8 cellular contexts compared by ENCODE assay signal in the genomic region with DNA sequence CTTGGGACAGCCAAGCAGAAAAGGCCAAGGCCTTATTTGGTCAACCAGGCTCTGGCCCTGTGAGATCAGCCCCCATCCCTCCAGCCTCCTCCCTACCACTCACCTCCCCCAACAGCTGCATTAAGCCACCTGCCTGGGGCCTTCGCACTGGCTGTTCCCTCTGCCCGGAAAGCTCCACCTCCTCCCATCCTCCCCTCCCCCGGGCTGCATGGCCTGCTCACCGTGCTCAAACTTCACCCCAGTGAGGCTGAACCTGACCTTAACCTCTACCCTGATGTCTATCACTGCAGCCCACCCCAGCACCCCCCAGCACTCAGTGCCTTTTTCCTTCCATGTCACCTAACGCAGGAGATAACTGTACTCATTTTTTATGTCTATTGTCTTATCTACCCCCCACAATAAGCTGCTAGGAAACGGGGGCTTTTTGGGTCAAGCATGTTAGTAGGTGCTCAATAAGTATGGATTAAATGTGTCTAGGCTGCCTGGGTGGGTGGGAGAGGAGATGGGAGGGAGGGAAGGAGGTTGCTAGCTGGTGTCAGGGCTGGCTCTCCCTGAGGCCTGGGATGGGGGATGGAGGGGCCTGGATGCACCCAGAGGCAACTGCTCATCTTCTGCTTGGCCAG. TPM values are rescaled to one million over a fixed set of nuclear protein-coding genes. Genes with fewer than 3 reads are reported as not detected.
A peak's percentile ranks its signal among the peaks of the same experiment; 100 is the strongest.
DNase-seq lines count a peak whose midpoint lies in the region; ATAC-seq, FAIRE-seq and TF ChIP-seq lines count a peak whose summit lies in the region.

No MANE protein-coding gene starts in this region.

- H3K27ac ChIP-seq in kidney (ENCODE audit: low read depth in 2 of 2, low read length in 2 of 2) (no peak overlapping the region), stomach smooth muscle (ENCODE audit: low read length) (peak overlapping the region; percentile 18)

- no peaks in the 10 kb centered on the region for H3K27me3 Mint-ChIP-seq in activated CD4-positive, alpha-beta memory T cell treated with anti-CD3 and anti-CD28 coated beads for 36 hours

- H3K9ac ChIP-seq in kidney (ENCODE audit: low read length in 2 of 2) (no peak overlapping the region), stomach smooth muscle (ENCODE audit: low read length in 2 of 2) (no peak overlapping the region)

- H3K4me3 ChIP-seq in kidney (ENCODE audit: low read length in 2 of 2) (no peak overlapping the region), stomach smooth muscle (ENCODE audit: low read length in 2 of 2) (no peak overlapping the region)

- H3K9me3 Mint-ChIP-seq in activated CD4-positive, alpha-beta memory T cell treated with anti-CD3 and anti-CD28 coated beads for 36 hours = no peaks in the 10 kb centered on the region

- TF ChIP-seq POLR2A in GM10847 (IDR thresholded peaks at IDR 0.05; ENCODE audit: extremely low read depth, insufficient read length) = peak; percentile 9

- intact Hi-C loops in activated CD4-positive, alpha-beta memory T cell treated with anti-CD3 and anti-CD28 coated beads for 36 hours (cut with micrococcal nuclease) = loop anchor here (1.0 to 2.0 kb wide), 2 partner anchors 8 to 32 kb away; partner anchors contain the start of genes RPS6KB2 and TBC1D10C
- intact Hi-C loops in kidney (cut with DNase I) = no loop called here

- CTCF ChIA-PET in activated CD4-positive, alpha-beta memory T cell treated with anti-CD3 and anti-CD28 coated beads for 36 hours (lab: Charles Lee) = interaction anchor here (0.8 to 3.9 kb wide), 7 partner anchors 8 to 80 kb away, joined by 3 to 46 read pairs (median 5); partner anchors contain the start of genes PITPNM1, PPP1CA, RPS6KB2 and TBC1D10C

- no peaks in the 10 kb centered on the region for H3K27me3 ChIP-seq in stomach smooth muscle (ENCODE audit: control insufficient read depth in 1 of 2, insufficient read depth in 2 of 2, low read length in 2 of 2)

- TF ChIP-seq CTCF in kidney (IDR thresholded peaks at IDR 0.05; ENCODE audit: borderline replicate concordance, extremely low read depth, insufficient read depth) = no peak

- H3K36me3 Mint-ChIP-seq in activated CD4-positive, alpha-beta memory T cell treated with anti-CD3 and anti-CD28 coated beads for 36 hours = peaks cover 58% of the 10 kb centered on the region

- peaks cover 7 to 9% of the 10 kb centered on the region in 2 donors for H3K36me3 ChIP-seq in kidney (ENCODE audit: control insufficient read depth in 1 of 2, insufficient read depth in 2 of 2, low read length in 2 of 2)
- H3K36me3 ChIP-seq in stomach smooth muscle (ENCODE audit: control insufficient read depth in 2 of 2, insufficient read depth in 2 of 2, low read length in 2 of 2) = peaks cover 18 to 34% of the 10 kb centered on the region in 2 donors

- FAIRE-seq in kidney (lab: Jason Lieb, UNC) = no peak

- H3K27ac Mint-ChIP-seq in activated CD4-positive, alpha-beta memory T cell treated with anti-CD3 and anti-CD28 coated beads for 36 hours = peak overlapping the region; percentile 95

- ATAC-seq in HG03342 (IDR thresholded peaks at IDR 0.05; ENCODE audit: unreplicated experiment) (peak; percentile 40), GM18861 (IDR thresholded peaks at IDR 0.05; ENCODE audit: unreplicated experiment) (no peak)

- H3K9me3 ChIP-seq in kidney (ENCODE audit: control insufficient read depth in 1 of 2, low read length in 2 of 2) (no peaks in the 10 kb centered on the region), stomach smooth muscle (ENCODE audit: control insufficient read depth in 2 of 2, low read length in 2 of 2) (no peaks in the 10 kb centered on the region)

- peaks cover 0 to 4% of the 10 kb centered on the region in 2 donors for H3K4me1 ChIP-seq in kidney (ENCODE audit: control insufficient read depth in 1 of 2, insufficient read depth in 1 of 2, low read depth in 1 of 2, low read length in 2 of 2)
- peaks cover 12% of the 10 kb centered on the region for H3K4me1 ChIP-seq in stomach smooth muscle (ENCODE audit: control insufficient read depth, insufficient read depth, low read length)

- POLR2A ChIA-PET in activated CD4-positive, alpha-beta memory T cell treated with anti-CD3 and anti-CD28 coated beads for 36 hours (lab: Charles Lee) = interaction anchor here (0.9 to 6.8 kb wide), 18 partner anchors 8 to 178 kb away, joined by 3 to 68 read pairs (median 6); partner anchors contain the start of genes AIP, CDK2AP2, PITPNM1 and PPP1CA

- H3K4me3 Mint-ChIP-seq in activated CD4-positive, alpha-beta memory T cell treated with anti-CD3 and anti-CD28 coated beads for 36 hours = peak overlapping the region; percentile 85

- peaks cover 59% of the 10 kb centered on the region for H3K4me1 Mint-ChIP-seq in activated CD4-positive, alpha-beta memory T cell treated with anti-CD3 and anti-CD28 coated beads for 36 hours (ENCODE audit: low read depth)

- peak; percentile 90 for DNase-seq in activated CD4-positive, alpha-beta memory T cell treated with anti-CD3 and anti-CD28 coated beads for 36 hours
- DNase-seq in kidney (peak; percentile 78), SKM-1 (lab: John Stamatoyannopoulos, UW; ENCODE audit: unreplicated experiment) (no peak), hypothalamus (lab: John Stamatoyannopoulos, UW) (no peak)

RNA-seq across cellular contexts. Expression of gene PTPRCAP, which starts 0.9 kb away (rescaled TPM):
- total RNA-seq in activated CD4-positive, alpha-beta memory T cell treated with anti-CD3 and anti-CD28 coated beads for 36 hours = 10 to 100 TPM; 93.5 to 97.4 TPM
- 20.3 TPM for total RNA-seq in kidney
- 4.7 TPM for polyA plus RNA-seq in kidney (ENCODE audit: insufficient read depth, low read depth, low replicate concordance)

RNA-seq across cellular contexts. Expression of gene CORO1B, which starts 6.7 kb away (rescaled TPM):
- 100 to 1,000 TPM; 345 to 358 TPM for total RNA-seq in activated CD4-positive, alpha-beta memory T cell treated with anti-CD3 and anti-CD28 coated beads for 36 hours
- 121 TPM for total RNA-seq in kidney
- polyA plus RNA-seq in kidney (ENCODE audit: insufficient read depth, low read depth, low replicate concordance) = 67.2 TPM

RNA-seq across cellular contexts. Expression of gene RPS6KB2, which starts 8.3 kb away (rescaled TPM):
- total RNA-seq in activated CD4-positive, alpha-beta memory T cell treated with anti-CD3 and anti-CD28 coated beads for 36 hours = 10 to 100 TPM; 57.4 to 57.5 TPM
- total RNA-seq in kidney = 41.3 TPM
- 45.4 TPM for polyA plus RNA-seq in kidney (ENCODE audit: insufficient read depth, low read depth, low replicate concordance)

RNA-seq across cellular contexts. Expression of gene GPR152, which starts 16.0 kb away (rescaled TPM):
- total RNA-seq in activated CD4-positive, alpha-beta memory T cell treated with anti-CD3 and anti-CD28 coated beads for 36 hours = not detected
- total RNA-seq in kidney = not detected
- polyA plus RNA-seq in kidney (ENCODE audit: insufficient read depth, low read depth, low replicate concordance) = not detected

RNA-seq across cellular contexts. Expression of gene CABP4, which starts 18.6 kb away (rescaled TPM):
- 1 to 10 TPM; 1.0 to 1.2 TPM for total RNA-seq in activated CD4-positive, alpha-beta memory T cell treated with anti-CD3 and anti-CD28 coated beads for 36 hours
- total RNA-seq in kidney = 3.1 TPM
- 0.49 TPM for polyA plus RNA-seq in kidney (ENCODE audit: insufficient read depth, low read depth, low replicate concordance)

Comparison
In these comparisons a context has a peak if more than half of its experiments do, and no peak if none do; other contexts are left out.
1. DNase-seq: peak in activated CD4-positive, alpha-beta memory T cell treated with anti-CD3 and anti-CD28 coated beads for 36 hours (single experiment) and kidney (single experiment); none in SKM-1 (single experiment) and hypothalamus (0 of 51).